In genomic region chr14:57060276-57060956, GRCh38 we compare ENCODE assay signal across 8 cellular contexts.
A peak's percentile ranks its signal among the peaks of the same experiment; 100 is the strongest.
DNase-seq lines count a peak whose midpoint lies in the region; ATAC-seq and TF ChIP-seq lines count a peak whose summit lies in the region.

No MANE protein-coding gene starts in this region.

- H3K4me1 Mint-ChIP-seq in T-cell: peaks cover 0 to 16% (median 9%) of the 10 kb centered on the region in 3 donors

- POLR2A ChIA-PET in T-cell (lab: Charles Lee): no interaction called here

- no peaks in the 10 kb centered on the region for H3K9me3 Mint-ChIP-seq in T-cell

- no peaks in the 10 kb centered on the region for H3K36me3 Mint-ChIP-seq in T-cell

- intact Hi-C loops in adrenal gland (cut with DNase I): no loop called here

- DNase-seq in GM19238 (ENCODE audit: insufficient read length, low spot score) (peak; percentile 38), T-cell (no peak), adrenal gland (no peak), C1 segment of cervical spinal cord (lab: John Stamatoyannopoulos, UW) (no peak), NCI-H2029 treated with DMSO at 0.1 percent for 48 hours (lab: John Stamatoyannopoulos, UW) (no peak), epidermal melanocyte (ENCODE audit: insufficient read length, low spot score) (no peak)

- 61 to 78% methylated on average over 2 to 5 of the region's 6 CpGs for WGBS in mesodermal cell (ENCODE audit: insufficient coverage in 2 of 2), 2 experiments
- WGBS in adrenal gland, 4 donors: 55 to 65% (median 59%) methylated on average over 6 of the region's 6 CpGs

- H3K36me3 ChIP-seq in mesodermal cell (ENCODE audit: control insufficient read depth, insufficient read depth, low read length) (no peaks in the 10 kb centered on the region), adrenal gland (replicated peaks in 1 of 2) (no peaks in the 10 kb centered on the region)

- no peak for TF ChIP-seq POLR2A in adrenal gland (IDR thresholded peaks at IDR 0.05)

- peak overlapping the region; percentile 4 for H3K27ac Mint-ChIP-seq in T-cell

- no peaks in the 10 kb centered on the region for H3K27me3 ChIP-seq in adrenal gland

- H3K4me1 ChIP-seq in mesodermal cell (ENCODE audit: control insufficient read depth, insufficient read depth, low read length, poor library complexity, severe bottlenecking) (peaks cover 31% of the 10 kb centered on the region), adrenal gland (replicated peaks in 1 of 2) (no peaks in the 10 kb centered on the region)

- H3K9me3 ChIP-seq in mesodermal cell (ENCODE audit: control insufficient read depth, low read length) (no peaks in the 10 kb centered on the region), adrenal gland (replicated peaks in 1 of 3) (no peaks in the 10 kb centered on the region)

- H3K27me3 Mint-ChIP-seq in T-cell: peaks cover 2 to 15% of the 10 kb centered on the region in 2 donors

- ATAC-seq in HG02840 (IDR thresholded peaks at IDR 0.05; ENCODE audit: low FRiP score, unreplicated experiment): peak; percentile 89
- ATAC-seq in T-cell (replicated peaks in 1 of 4): no peak

- H3K4me3 ChIP-seq in mesodermal cell (ENCODE audit: extremely low read depth, insufficient read depth, low read length, poor library complexity, severe bottlenecking): no peak overlapping the region
- no peak overlapping the region for H3K4me3 ChIP-seq in adrenal gland

- no peak for TF ChIP-seq CTCF in adrenal gland (IDR thresholded peaks at IDR 0.05)

- CTCF ChIA-PET in T-cell (lab: Charles Lee): no interaction called here

- no peak overlapping the region for H3K4me3 Mint-ChIP-seq in T-cell

- H3K27ac ChIP-seq in mesodermal cell (ENCODE audit: low read depth, low read length, severe bottlenecking) (peak overlapping the region; percentile 6), adrenal gland (no peak overlapping the region)
